ENCODE assay signal across 18 cellular contexts in the genomic region with DNA sequence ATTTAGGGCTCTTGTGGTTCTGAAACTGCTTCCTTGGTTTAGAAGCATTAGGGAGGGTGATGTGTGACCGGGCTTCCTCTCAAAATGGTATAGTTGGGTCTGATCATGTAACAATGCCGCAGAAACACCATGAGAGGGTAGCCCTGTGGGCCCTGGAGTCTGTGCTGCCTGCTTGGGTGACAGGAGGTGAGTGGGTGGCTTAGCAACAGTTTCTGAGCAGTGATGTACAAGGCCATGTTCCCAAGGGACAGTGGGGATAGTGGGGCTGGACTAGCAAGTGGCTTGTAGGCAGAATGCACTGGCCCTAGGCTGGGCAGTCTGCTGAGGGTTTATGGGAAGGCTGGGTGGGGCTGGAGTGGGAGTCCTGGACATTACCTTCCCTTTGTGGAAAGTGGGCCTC.
"Had no signal": no experiment of that assay in that cellular context is flagged by ENCODE, and none has a peak within 500 bp of the region (broad histone marks: within the 10 kb centered on the region; RNA-seq: fewer than 3 reads in every experiment).

No MANE protein-coding gene starts in this region.

- H3K27me3 ChIP-seq: body of pancreas, ovary, vagina had no signal

- H3K36me3 ChIP-seq: ovary, tibial nerve, vagina had no signal

- DNase-seq: activated CD4-positive, alpha-beta T cell treated with anti-CD3 and anti-CD28 coated beads, Interleukin-2, amount 50 U/mL, for 1 hour; activated naive CD4-positive, alpha-beta T cell treated with Interleukin-2 at 50 U/mL for 16 hours; amniotic stem cell; body of pancreas; effector memory CD4-positive, alpha-beta T cell; foreskin melanocyte; mesendoderm; nephron progenitor cell; ovary; stimulated activated CD4-positive, alpha-beta T cell treated with anti-CD3 and anti-CD28 coated beads, Interleukin-2, amount 100 ng/mL, for 48 hours; stimulated activated naive CD4-positive, alpha-beta T cell; SW 1271; T-helper 9 cell had no signal

- H3K4me3 Mint-ChIP-seq: central memory CD8-positive, alpha-beta T cell; nephron progenitor cell had no signal

- H3K4me1 Mint-ChIP-seq: nephron progenitor cell had no signal

- H3K4me3 ChIP-seq: body of pancreas, ovary, tibial nerve, vagina had no signal

- H3K27ac Mint-ChIP-seq: nephron progenitor cell had no signal

- ATAC-seq: activated CD4-positive, CD25-positive, alpha-beta regulatory T cell treated with anti-CD3 and anti-CD28 coated beads, Interleukin-2, amount 50 U/mL, for 24 hours; body of pancreas had no signal

- H3K27ac ChIP-seq: body of pancreas, epithelial cell of prostate, ovary, vagina had no signal

- H3K9me3 ChIP-seq: body of pancreas, ovary, tibial nerve, vagina had no signal

- H3K9me3 Mint-ChIP-seq: central memory CD8-positive, alpha-beta T cell; nephron progenitor cell had no signal
